ENCODE assay signal across 8 cellular contexts in genomic region chr6:20211037-20211940, GRCh38. TPM values are rescaled to one million over a fixed set of nuclear protein-coding genes. Genes with fewer than 3 reads are reported as not detected.
DNase-seq lines count a peak whose midpoint lies in the region; ATAC-seq and TF ChIP-seq lines count a peak whose summit lies in the region.

No MANE protein-coding gene starts in this region.

- peak; percentile 46 for DNase-seq in EL
- DNase-seq in Panc1 (ENCODE audit: low read depth, low spot score): no peak
- DNase-seq in epithelial cell of esophagus (ENCODE audit: low read depth): peak; percentile 86
- DNase-seq in neural crest cell (ENCODE audit: low read depth, low spot score): no peak
- no peak for DNase-seq in NCI-H446 (lab: John Stamatoyannopoulos, UW)

- peak overlapping the region; percentile 85 for H3K27ac ChIP-seq in Panc1 (ENCODE audit: low read length)

- H3K9me3 Mint-ChIP-seq in neural crest cell: no peaks in the 10 kb centered on the region

- BruUV-seq in Panc1 (replicated peaks; lab: Mats Ljungman, UMichigan): no TSS peak

- H3K36me3 ChIP-seq in Panc1 (ENCODE audit: control insufficient read depth, insufficient read depth, low read length): no peaks in the 10 kb centered on the region; the same call in none of the 2 replicates

- POLR2A ChIA-PET in Panc1 (lab: Charles Lee): no interaction called here

- peaks cover 40% of the 10 kb centered on the region for H3K27me3 Mint-ChIP-seq in neural crest cell (ENCODE audit: low read depth)

- H3K27me3 ChIP-seq in Panc1 (ENCODE audit: control insufficient read depth, insufficient read depth, low read length): no peaks in the 10 kb centered on the region

- intact Hi-C loops in Panc1 (cut with micrococcal nuclease; ENCODE audit: unreplicated experiment): no loop called here

- peaks cover 44% of the 10 kb centered on the region for H3K4me1 ChIP-seq in Panc1 (ENCODE audit: control insufficient read depth, insufficient read depth, low read length)

- H3K4me1 Mint-ChIP-seq in neural crest cell: peaks cover 31% of the 10 kb centered on the region

- peak; percentile 22 for ATAC-seq in GM21825 (IDR thresholded peaks at IDR 0.05; ENCODE audit: unreplicated experiment)
- no peak for ATAC-seq in Panc1
- no peak for ATAC-seq in HG03097 (IDR thresholded peaks at IDR 0.05; ENCODE audit: low FRiP score, unreplicated experiment)
- ATAC-seq in GM19351 (IDR thresholded peaks at IDR 0.05; ENCODE audit: unreplicated experiment): no peak

- no peaks in the 10 kb centered on the region for H3K9me3 ChIP-seq in Panc1 (ENCODE audit: control insufficient read depth, insufficient read depth, low read depth, low read length)

- H3K4me3 Mint-ChIP-seq in neural crest cell: peak overlapping the region; percentile 91

- TF ChIP-seq CTCF in Panc1 (IDR thresholded peaks at IDR 0.05) (no peak), epithelial cell of esophagus (IDR thresholded peaks at IDR 0.05; ENCODE audit: insufficient read depth, low read depth, low read length, missing control alignments) (no peak), neural crest cell (conservative IDR thresholded peaks at IDR 0.05) (no peak)

- in situ Hi-C loops in Panc1 (cut with HindIII; ENCODE audit: low pct_unique_long_range_greater_than_20kb, low sequenced_read_pairs): no loop called here

- no peaks in the 10 kb centered on the region for H3K36me3 Mint-ChIP-seq in neural crest cell (ENCODE audit: low read depth)

- CTCF ChIA-PET in Panc1 (lab: Charles Lee): no interaction called here

- no peak overlapping the region for H3K27ac Mint-ChIP-seq in neural crest cell (ENCODE audit: unreplicated experiment)

- peak overlapping the region; percentile 78 to 85 for H3K4me3 ChIP-seq in Panc1 (ENCODE audit: low read depth in 2 of 2, low read length in 2 of 2)
- H3K4me3 ChIP-seq in epithelial cell of esophagus (ENCODE audit: low read length): peak overlapping the region; percentile 62

RNA-seq across cellular contexts. Expression of gene MBOAT1, which starts 1.0 kb away (rescaled TPM):
- total RNA-seq in Panc1 (2021; ENCODE audit: unreplicated experiment) (15.1 TPM), neural crest cell (11.4 and 12.0 TPM in 2 replicates)
- 6.3 TPM for polyA plus RNA-seq in Panc1 (2012; ENCODE audit: insufficient read length)

Comparison
In these comparisons a context has a peak if more than half of its experiments do, and no peak if none do; other contexts are left out.
1. DNase-seq: peak in EL (single experiment) and epithelial cell of esophagus (single experiment); none in Panc1 (single experiment), neural crest cell (single experiment) and NCI-H446 (0 of 2).